ENCODE assay signal across 1 cellular context in genomic region chr2:25878361-25879132, GRCh38.
TF ChIP-seq lines count a peak whose summit lies in the region.

ASXL2 (minus strand) TSS chr2:25878487; CDS start chr2:25878222, 265 bp downstream.

TF ChIP-seq in HepG2, 621 proteins besides CTCF, POLR2A, EP300 and RAD21 (continued from another document and continues in another):
- TF ChIP-seq CSRNP2 (CRISPR knock-in tag; conservative IDR thresholded peaks at IDR 0.05; ENCODE audit: low read depth) (no peak), ZEB1 (IDR thresholded peaks at IDR 0.05; ENCODE audit: insufficient replicate concordance, low read depth) (no peak), NR2F6 (IDR thresholded peaks at IDR 0.05) (0 out of 2 replicates have a peak, but pooled peaks have one; percentile 32), NR2F6 (CRISPR knock-in tag; IDR thresholded peaks at IDR 0.05) (peak; percentile 70), ZBTB39 (CRISPR knock-in tag; IDR thresholded peaks at IDR 0.05) (0 out of 2 replicates have a peak, but pooled peaks have one; percentile 71), SETDB1 (CRISPR knock-in tag; IDR thresholded peaks at IDR 0.05; ENCODE audit: borderline replicate concordance) (no peak), RORA (CRISPR knock-in tag; IDR thresholded peaks at IDR 0.05) (no peak), KLF12 (CRISPR knock-in tag; IDR thresholded peaks at IDR 0.05; ENCODE audit: borderline replicate concordance) (peak; percentile 70; the same call in 1 of the 2 replicates), HMGXB3 (CRISPR knock-in tag; IDR thresholded peaks at IDR 0.05; ENCODE audit: borderline replicate concordance) (no peak; the same call in 1 of the 2 replicates), ZNF160 (CRISPR knock-in tag; IDR thresholded peaks at IDR 0.05) (no peak; the same call in none of the 2 replicates), FUBP1 (CRISPR knock-in tag; IDR thresholded peaks at IDR 0.05; ENCODE audit: borderline replicate concordance) (no peak), ZNF44 (CRISPR knock-in tag; IDR thresholded peaks at IDR 0.05) (no peak), ZNF317 (CRISPR knock-in tag; IDR thresholded peaks at IDR 0.05) (no peak), TRIM22 (IDR thresholded peaks at IDR 0.05) (no peak), ADNP (CRISPR knock-in tag; IDR thresholded peaks at IDR 0.05) (no peak), ZMYM4 (CRISPR knock-in tag; IDR thresholded peaks at IDR 0.05) (peak; percentile 83), RAD51 (IDR thresholded peaks at IDR 0.05; ENCODE audit: borderline replicate concordance) (peak; percentile 88), BATF2 (CRISPR knock-in tag; IDR thresholded peaks at IDR 0.05) (peak; percentile 69; the same call in 1 of the 2 replicates), ZNF512 (CRISPR knock-in tag; IDR thresholded peaks at IDR 0.05) (no peak), ZNF746 (CRISPR knock-in tag; IDR thresholded peaks at IDR 0.05) (no peak), TEF (CRISPR knock-in tag; IDR thresholded peaks at IDR 0.05) (peak; percentile 68), ZNF331 (CRISPR knock-in tag; IDR thresholded peaks at IDR 0.05) (peak; percentile 60; the same call in 1 of the 2 replicates), ZNF660 (CRISPR knock-in tag; IDR thresholded peaks at IDR 0.05; ENCODE audit: borderline replicate concordance, low read depth) (no peak), ZNF407 (CRISPR knock-in tag; IDR thresholded peaks at IDR 0.05; ENCODE audit: not compliant biosample characterization) (peak; percentile 33)
